ENCODE assay signal across 29 cellular contexts in genomic region chr4:124401611-124402010, GRCh38.
"Had no signal": no experiment of that assay in that cellular context is flagged by ENCODE, and none has a peak within 500 bp of the region (broad histone marks: within the 10 kb centered on the region; RNA-seq: fewer than 3 reads in every experiment).

No MANE protein-coding gene starts in this region.

- FAIRE-seq: bronchial epithelial cell had no signal

- H3K4me1 ChIP-seq: ascending aorta had no signal

- H3K27ac ChIP-seq: ascending aorta, cardiac muscle cell, VCaP had no signal

- H3K9me3 ChIP-seq: ascending aorta had no signal

- H3K4me3 ChIP-seq: ascending aorta, cardiac muscle cell had no signal

- DNase-seq: activated B cell treated with CpG ODN at 0.5 μM for 24 hours; activated CD4-positive, alpha-beta memory T cell treated with anti-CD3 and anti-CD28 coated beads for 36 hours; activated CD4-positive, alpha-beta T cell treated with anti-CD3 and anti-CD28 coated beads for 4 hours; activated CD4-positive, alpha-beta T cell treated with anti-CD3 and anti-CD28 coated beads, Interleukin-2, amount 10 ng/mL, durations not matched to agents 24 days and 14 days; activated CD4-positive, alpha-beta T cell treated with anti-CD3 and anti-CD28 coated beads, Interleukin-2, amount 50 U/mL, for 1 hour; activated CD4-positive, alpha-beta T cell treated with anti-CD3 and anti-CD28 coated beads, Interleukin-2, amount 50 U/mL, for 4 hours; activated CD4-positive, CD25-positive, alpha-beta regulatory T cell treated with anti-CD3 and anti-CD28 coated beads, Interleukin-2, amount 50 U/mL, for 72 hours; activated CD8-positive, alpha-beta memory T cell treated with anti-CD3 and anti-CD28 coated beads, Interleukin-2, amount 50 U/mL, for 4 hours; activated CD8-positive, alpha-beta T cell treated with anti-CD3 and anti-CD28 coated beads for 36 hours; activated effector memory CD4-positive, alpha-beta T cell treated with anti-CD3 and anti-CD28 coated beads, Interleukin-2, amount 50 U/mL, for 16 hours; activated naive CD4-positive, alpha-beta T cell treated with anti-CD3 and anti-CD28 coated beads, Interleukin-2, amount 10 ng/mL, durations not matched to agents 7 days and 5 days; activated naive CD4-positive, alpha-beta T cell treated with Interleukin-2 at 50 U/mL for 16 hours; activated naive CD8-positive, alpha-beta T cell treated with anti-CD3 and anti-CD28 coated beads, Interleukin-2, amount 10 ng/mL, durations not matched to agents 7 days and 5 days; activated naive CD8-positive, alpha-beta T cell treated with anti-CD3 and anti-CD28 coated beads, Interleukin-2, amount 50 U/mL, for 24 hours; activated T-cell treated with anti-CD3 and anti-CD28 coated beads for 4 hours; activated T-cell treated with anti-CD3 and anti-CD28 coated beads, Interleukin-2, amount 50 U/mL, for 1 hour; activated T-cell treated with anti-CD3 and anti-CD28 coated beads, Interleukin-2, amount 50 U/mL, for 4 hours; activated T-cell treated with anti-CD3 and anti-CD28 coated beads, Interleukin-2, amount 50 U/mL, for 72 hours; amygdala; anterior cingulate cortex; caudate nucleus; SW 1271; T-helper 1 cell; T-helper 2 cell; T-helper 9 cell had no signal

- H3K36me3 ChIP-seq: ascending aorta, cardiac muscle cell had no signal

- H3K27me3 ChIP-seq: ascending aorta, cardiac muscle cell had no signal
